ENCODE assay signal across 9 cellular contexts in the genomic region with DNA sequence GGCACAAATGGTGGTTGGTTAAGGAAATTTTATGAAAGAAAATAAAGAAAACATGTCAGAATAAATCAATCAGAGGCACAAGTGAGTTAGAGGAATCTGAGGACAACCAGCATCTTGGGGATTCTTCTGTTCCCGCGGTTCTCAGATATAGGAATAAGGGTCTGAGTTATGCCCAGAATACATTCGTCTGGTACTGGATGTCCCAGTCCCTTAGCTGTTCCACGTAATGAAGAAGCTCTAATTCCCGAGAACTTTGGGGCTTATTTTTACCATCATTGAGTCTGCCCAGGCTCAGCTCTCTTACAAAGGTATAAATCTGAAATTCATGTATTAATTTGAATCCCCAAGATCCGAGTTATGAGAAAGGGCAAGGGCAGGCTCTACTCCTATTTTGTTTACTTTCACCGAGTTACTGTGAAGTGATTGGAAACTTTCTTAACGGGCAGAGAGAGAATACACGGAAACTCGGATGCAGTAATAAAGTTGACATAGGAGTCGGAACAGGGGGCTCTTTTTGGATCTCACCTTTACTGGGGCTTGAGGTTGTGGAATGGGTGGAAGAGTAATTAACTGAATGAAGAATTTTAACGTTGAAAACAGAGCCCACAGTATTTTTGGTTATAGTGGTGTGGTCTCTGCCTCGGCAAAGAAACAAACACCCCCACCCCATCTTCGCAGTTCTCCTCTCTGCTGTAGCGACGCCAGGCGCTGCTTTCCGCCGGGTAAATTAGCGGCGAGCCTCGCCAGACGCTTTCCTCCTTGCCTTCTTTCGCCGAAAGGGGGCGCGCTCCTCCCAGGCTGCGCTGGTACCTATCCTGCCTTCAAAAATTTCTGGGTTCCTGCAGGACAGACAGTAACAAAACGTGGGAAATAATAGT. TPM values are rescaled to one million over a fixed set of nuclear protein-coding genes. Genes with fewer than 3 reads are reported as not detected.
DNase-seq lines count a peak whose midpoint lies in the region; ATAC-seq, FAIRE-seq and TF ChIP-seq lines count a peak whose summit lies in the region.
"Had no signal": no experiment of that assay in that cellular context is flagged by ENCODE, and none has a peak within 500 bp of the region (broad histone marks: within the 10 kb centered on the region; RNA-seq: fewer than 3 reads in every experiment).

No MANE protein-coding gene starts in this region.

- FAIRE-seq in HepG2 (lab: Jason Lieb, UNC) (no peak), urothelium cell line (lab: Jason Lieb, UNC) (no peak)

- in situ Hi-C loops in brain microvascular endothelial cell (cut with HindIII; ENCODE audit: low pct_ligation_motif_present, low sequenced_read_pairs): no loop called here
- in situ Hi-C loops in HepG2 (cut with HindIII; ENCODE audit: extremely low pct_ligation_motif_present, low pct_unique_long_range_greater_than_20kb): no loop called here

- no peaks in the 10 kb centered on the region for H3K36me3 ChIP-seq in brain microvascular endothelial cell (replicated peaks)
- H3K36me3 ChIP-seq in HepG2 (replicated peaks in 1 of 2; ENCODE audit: control insufficient read depth in 1 of 2, insufficient read depth in 2 of 2, low read length in 2 of 2): no peaks in the 10 kb centered on the region
- no peaks in the 10 kb centered on the region for H3K36me3 ChIP-seq in thyroid gland

- H3K27ac ChIP-seq in brain microvascular endothelial cell: peak overlapping the region; percentile 28
- H3K27ac ChIP-seq in HepG2 (ENCODE audit: extremely low read length, insufficient read depth, low read length): no peak overlapping the region
- H3K27ac ChIP-seq in thyroid gland: peak overlapping the region; percentile 30 to 75 (median 56)

- no peaks in the 10 kb centered on the region for H3K79me2 ChIP-seq in HepG2 (ENCODE audit: insufficient read depth, low read length)

- DNase-seq in activated CD8-positive, alpha-beta memory T cell treated with anti-CD3 and anti-CD28 coated beads, Interleukin-2, amount 50 U/mL, for 48 hours: peak; percentile 86
- DNase-seq in activated CD8-positive, alpha-beta memory T cell treated with anti-CD3 and anti-CD28 coated beads, Interleukin-2, amount 10 ng/mL, durations not matched to agents 7 days and 5 days: no peak
- DNase-seq in brain microvascular endothelial cell (peak; percentile 56), HepG2 (ENCODE audit: low spot score) (no peak), thyroid gland (peak; percentile 48 to 66), urothelium cell line (ENCODE audit: low spot score) (no peak), NCI-H510A treated with DMSO at 0.1 percent for 48 hours (lab: John Stamatoyannopoulos, UW) (no peak)

- H3K4me2 ChIP-seq in HepG2 (ENCODE audit: low read depth, low read length): no peak overlapping the region

- H3K27me3 Mint-ChIP-seq in activated CD8-positive, alpha-beta memory T cell treated with anti-CD3 and anti-CD28 coated beads, Interleukin-2, amount 10 ng/mL, durations not matched to agents 7 days and 5 days: peaks cover 84% of the 10 kb centered on the region

- POLR2A ChIA-PET in HepG2 (lab: Yijun Ruan, JAX): no interaction called here

- no peak overlapping the region for H3K4me3 Mint-ChIP-seq in activated CD8-positive, alpha-beta memory T cell treated with anti-CD3 and anti-CD28 coated beads, Interleukin-2, amount 10 ng/mL, durations not matched to agents 7 days and 5 days

- TF ChIP-seq CTCF in brain microvascular endothelial cell (IDR thresholded peaks at IDR 0.05; ENCODE audit: low read depth, low read length, missing control alignments) (peak; percentile 89), HepG2 (CRISPR knock-in tag; IDR thresholded peaks at IDR 0.05) (peak; percentile 56), thyroid gland (IDR thresholded peaks at IDR 0.05) (peak; percentile 35 to 75 (median 52))

- H3K9ac ChIP-seq in HepG2 (ENCODE audit: insufficient read depth, low read depth, low read length): no peak overlapping the region

- H3K27me3 ChIP-seq in brain microvascular endothelial cell (replicated peaks) (no peaks in the 10 kb centered on the region), HepG2 (ENCODE audit: control insufficient read depth in 1 of 2, insufficient read depth in 2 of 2, low read length in 2 of 2) (peaks cover 1 to 47% of the 10 kb centered on the region in 2 experiments; a peak in 4 of 5 replicates), thyroid gland (no peaks in the 10 kb centered on the region)

- H3K4me1 Mint-ChIP-seq in activated CD8-positive, alpha-beta memory T cell treated with anti-CD3 and anti-CD28 coated beads, Interleukin-2, amount 10 ng/mL, durations not matched to agents 7 days and 5 days: peaks cover 14% of the 10 kb centered on the region

- no peaks in the 10 kb centered on the region for H3K9me3 Mint-ChIP-seq in activated CD8-positive, alpha-beta memory T cell treated with anti-CD3 and anti-CD28 coated beads, Interleukin-2, amount 10 ng/mL, durations not matched to agents 7 days and 5 days (ENCODE audit: low read depth)

- H4K20me1 ChIP-seq in HepG2 (ENCODE audit: insufficient read depth, low read length): no peaks in the 10 kb centered on the region

- intact Hi-C loops in HepG2 (cut with micrococcal nuclease; ENCODE audit: unreplicated experiment): no loop called here
- intact Hi-C loops in thyroid gland (cut with DNase I): no loop called here

- CTCF ChIA-PET in activated CD8-positive, alpha-beta memory T cell treated with anti-CD3 and anti-CD28 coated beads, Interleukin-2, amount 10 ng/mL, durations not matched to agents 7 days and 5 days (lab: Charles Lee): no interaction called here
- CTCF ChIA-PET in HepG2 (lab: Yijun Ruan, JAX; ENCODE audit: low intra/inter-chr PET ratio, low total read pairs): no interaction called here

- 45% methylated on average over 28 of the region's 29 CpGs for WGBS in HepG2 (ENCODE audit: low lambda C conversion rate)
- 7 to 13% methylated on average over 25 to 29 of the region's 29 CpGs for WGBS in thyroid gland, 2 donors

- no peak for TF ChIP-seq RAD21 in HepG2 (CRISPR knock-in tag; IDR thresholded peaks at IDR 0.05)

- H3K9me3 ChIP-seq in HepG2 (ENCODE audit: low read length): no peaks in the 10 kb centered on the region
- no peaks in the 10 kb centered on the region for H3K9me3 ChIP-seq in thyroid gland

- no peak for ATAC-seq in activated CD8-positive, alpha-beta memory T cell treated with anti-CD3 and anti-CD28 coated beads, Interleukin-2, amount 10 ng/mL, durations not matched to agents 7 days and 5 days
- ATAC-seq in HepG2: peak; percentile 67
- ATAC-seq in esophagus mucosa: no peak

- H3K27ac Mint-ChIP-seq in activated CD8-positive, alpha-beta memory T cell treated with anti-CD3 and anti-CD28 coated beads, Interleukin-2, amount 10 ng/mL, durations not matched to agents 7 days and 5 days: no peak overlapping the region

- H3K36me3 Mint-ChIP-seq in activated CD8-positive, alpha-beta memory T cell treated with anti-CD3 and anti-CD28 coated beads, Interleukin-2, amount 10 ng/mL, durations not matched to agents 7 days and 5 days: peaks cover 2% of the 10 kb centered on the region

- H2AFZ ChIP-seq in HepG2 (ENCODE audit: low read length): no peak overlapping the region

- TF ChIP-seq EP300 in HepG2 (IDR thresholded peaks at IDR 0.05; ENCODE audit: low read depth in 2 of 2, low read length in 2 of 2) (no peak), HepG2 (CRISPR knock-in tag; IDR thresholded peaks at IDR 0.05; ENCODE audit: borderline replicate concordance) (no peak)

- BruUV-seq in HepG2 (replicated peaks; lab: Mats Ljungman, UMichigan): no TSS peak

- H3K4me1 ChIP-seq in HepG2 (ENCODE audit: insufficient read depth, low read length) (no peaks in the 10 kb centered on the region), thyroid gland (no peaks in the 10 kb centered on the region)

- H3K4me3 ChIP-seq in brain microvascular endothelial cell (ENCODE audit: low read depth, low read length) (peak overlapping the region; percentile 33), HepG2 (replicated peaks in 1 of 3; ENCODE audit: insufficient read depth in 1 of 3, low read depth in 2 of 3, low read length in 3 of 3) (no peak overlapping the region), thyroid gland (replicated peaks in 1 of 3) (no peak overlapping the region)

- no peak for TF ChIP-seq POLR2A in HepG2 (IDR thresholded peaks at IDR 0.05; ENCODE audit: insufficient read depth in 1 of 2, low read depth in 2 of 2, low read length in 2 of 2)
- TF ChIP-seq POLR2A in thyroid gland (IDR thresholded peaks at IDR 0.05): no peak

TF ChIP-seq in HepG2, 621 proteins besides CTCF, POLR2A, EP300 and RAD21:
- no peak for TF ChIP-seq KAT7 (CRISPR knock-in tag; IDR thresholded peaks at IDR 0.05; ENCODE audit: borderline replicate concordance)

RNA-seq across cellular contexts. Expression of gene PRRX1, which starts 7.1 kb away (rescaled TPM):
- not detected for total RNA-seq in activated CD8-positive, alpha-beta memory T cell treated with anti-CD3 and anti-CD28 coated beads, Interleukin-2, amount 10 ng/mL, durations not matched to agents 7 days and 5 days
- total RNA-seq in HepG2 (2016; rRNA removed; fragmentation: Illumina TruSeq; extraction: Trizol) (not detected in 2 replicates), thyroid gland (10 to 100 TPM; 56.4 to 87.3 (median 59.8) TPM), esophagus mucosa (2.9 TPM)
- not detected in 2 replicates for total RNA-seq in HepG2 (2016; cell fraction: cytosol; rRNA removed; fragmentation: Illumina TruSeq; extraction: Trizol; ENCODE audit: low read depth)
- total RNA-seq in HepG2 (2016; cell fraction: insoluble cytoplasmic fraction; rRNA removed; fragmentation: Illumina TruSeq; extraction: Trizol): not detected in 2 replicates
- total RNA-seq in HepG2 (2016; cell fraction: membrane; rRNA removed; fragmentation: Illumina TruSeq; extraction: Trizol): not detected in 2 replicates
- not detected in 2 replicates for total RNA-seq in HepG2 (2016; cell fraction: nucleus; rRNA removed; fragmentation: Illumina TruSeq; extraction: Trizol)
- polyA plus RNA-seq in HepG2 (2011; rRNA removed): not detected in 2 replicates
- not detected in 2 replicates for polyA plus RNA-seq in HepG2 (2011; cell fraction: cytosol; rRNA removed)
- not detected in 2 replicates for polyA plus RNA-seq in HepG2 (2011; cell fraction: nucleus; rRNA removed)
- polyA plus RNA-seq in HepG2 (2012): not detected in 2 replicates
- not detected in 2 replicates for polyA plus RNA-seq in HepG2 (2016; cell fraction: cytosol; fragmentation: Illumina TruSeq; extraction: Trizol; ENCODE audit: low read depth)
- not detected in 2 replicates for polyA plus RNA-seq in HepG2 (2016; cell fraction: insoluble cytoplasmic fraction; fragmentation: Illumina TruSeq; extraction: Trizol; ENCODE audit: low read depth)
- not detected in 2 replicates for polyA plus RNA-seq in HepG2 (2016; cell fraction: membrane; fragmentation: Illumina TruSeq; extraction: Trizol; ENCODE audit: low read depth)
- polyA plus RNA-seq in HepG2 (2016; cell fraction: nucleus; fragmentation: Illumina TruSeq; extraction: Trizol; ENCODE audit: insufficient read depth, low read depth): not detected in 2 replicates
- polyA minus RNA-seq in HepG2 (2011; rRNA and poly(A)+ RNA removed; ENCODE audit: low replicate concordance): not detected in 2 replicates
- polyA minus RNA-seq in HepG2 (2011; cell fraction: cytosol; rRNA and poly(A)+ RNA removed): not detected in 2 replicates
- not detected in 2 replicates for polyA minus RNA-seq in HepG2 (2011; cell fraction: nucleus; rRNA and poly(A)+ RNA removed)
- total RNA-seq: mononuclear cell had no signal

Comparison
In these comparisons a context has a peak if more than half of its experiments do, and no peak if none do; other contexts are left out.
1. DNase-seq: peak in activated CD8-positive, alpha-beta memory T cell treated with anti-CD3 and anti-CD28 coated beads, Interleukin-2, amount 50 U/mL, for 48 hours (single experiment), brain microvascular endothelial cell (single experiment) and thyroid gland (2 of 2); none in activated CD8-positive, alpha-beta memory T cell treated with anti-CD3 and anti-CD28 coated beads, Interleukin-2, amount 10 ng/mL, durations not matched to agents 7 days and 5 days (single experiment), HepG2 (single experiment), urothelium cell line (single experiment) and NCI-H510A treated with DMSO at 0.1 percent for 48 hours (single experiment).
2. RNA of gene PRRX1, which starts 7.1 kb away (total RNA-seq): 56.4 to 87.3 TPM in thyroid gland; 2.9 TPM in esophagus mucosa (single experiment), not detected in activated CD8-positive, alpha-beta memory T cell treated with anti-CD3 and anti-CD28 coated beads, Interleukin-2, amount 10 ng/mL, durations not matched to agents 7 days and 5 days and not detected in HepG2; every median in the first group is over 10 times any median in the second.
3. Peak in every context shown above with its lines, with median percentiles within 50 percentile points of each other: CTCF ChIP-seq.